In genomic region chr17:82037889-82038195, GRCh38 we compare ENCODE assay signal across 8 cellular contexts. TPM values are rescaled to one million over a fixed set of nuclear protein-coding genes. Genes with fewer than 3 reads are reported as not detected.
A peak's percentile ranks its signal among the peaks of the same experiment; 100 is the strongest.
DNase-seq lines count a peak whose midpoint lies in the region; ATAC-seq and TF ChIP-seq lines count a peak whose summit lies in the region.

No MANE protein-coding gene starts in this region.

- no peaks in the 10 kb centered on the region for H3K36me3 ChIP-seq in effector memory CD4-positive, alpha-beta T cell (ENCODE audit: control insufficient read depth, insufficient read depth, low read length)
- peaks cover 8 to 32% of the 10 kb centered on the region in 2 donors for H3K36me3 ChIP-seq in neuronal stem cell (replicated peaks in 1 of 2; ENCODE audit: control insufficient read depth in 2 of 2, insufficient read depth in 2 of 2, low read length in 2 of 2)

- H4K8ac ChIP-seq in neuronal stem cell (ENCODE audit: low read depth, low read length) = no peak overlapping the region

- peak overlapping the region; percentile 93 for H2AFZ ChIP-seq in neuronal stem cell (ENCODE audit: low read length)

- H3K14ac ChIP-seq in neuronal stem cell (ENCODE audit: low read length) = no peak overlapping the region

- H2BK5ac ChIP-seq in neuronal stem cell (ENCODE audit: low read length) = no peak overlapping the region

- H3K9ac ChIP-seq in neuronal stem cell (ENCODE audit: low read depth, low read length, poor library complexity) = no peak overlapping the region

- H3K4me2 ChIP-seq in neuronal stem cell (ENCODE audit: insufficient read depth, low read length, poor library complexity, severe bottlenecking) = peak overlapping the region; percentile 19

- H3K23ac ChIP-seq in neuronal stem cell (ENCODE audit: low read depth, low read length, poor library complexity) = no peak overlapping the region

- no peak overlapping the region for H3K4ac ChIP-seq in neuronal stem cell (ENCODE audit: low read length)

- H2BK12ac ChIP-seq in neuronal stem cell (ENCODE audit: low read length) = no peak overlapping the region

- H3K4me1 ChIP-seq in effector memory CD4-positive, alpha-beta T cell (ENCODE audit: control insufficient read depth, insufficient read depth, low read length, poor library complexity, severe bottlenecking) = peaks cover 16% of the 10 kb centered on the region
- peaks cover 9 to 13% of the 10 kb centered on the region in 2 donors for H3K4me1 ChIP-seq in neuronal stem cell (ENCODE audit: control insufficient read depth in 2 of 2, insufficient read depth in 1 of 2, low read depth in 1 of 2, low read length in 2 of 2)

- H2BK120ac ChIP-seq in neuronal stem cell (ENCODE audit: low read depth, low read length) = no peak overlapping the region

- H3K27ac ChIP-seq in C4-2B = peak overlapping the region; percentile 86
- H3K27ac ChIP-seq in effector memory CD4-positive, alpha-beta T cell (ENCODE audit: insufficient read depth, low read length, poor library complexity, severe bottlenecking) = peak overlapping the region; percentile 67
- H3K27ac ChIP-seq in neuronal stem cell (replicated peaks; ENCODE audit: low read length) = no peak overlapping the region

- no peak for TF ChIP-seq POLR2A in NB4 (IDR thresholded peaks at IDR 0.05; ENCODE audit: extremely low read depth, insufficient read length)

- H3K4me3 ChIP-seq in NB4 (ENCODE audit: low read depth, low read length) (peak overlapping the region; percentile 36), neuronal stem cell (ENCODE audit: low read length in 2 of 2) (peak overlapping the region in 1 of 2 donors; percentile 92)
- H3K4me3 ChIP-seq in effector memory CD4-positive, alpha-beta T cell (ENCODE audit: insufficient read depth, low read depth, low read length, poor library complexity, severe bottlenecking) = peak overlapping the region; percentile 77

- H2BK15ac ChIP-seq in neuronal stem cell (ENCODE audit: low read length) = no peak overlapping the region

- no peak overlapping the region for H2AK5ac ChIP-seq in neuronal stem cell (ENCODE audit: low read depth, low read length)

- TF ChIP-seq CTCF in C4-2B (conservative IDR thresholded peaks at IDR 0.05) (no peak), NB4 (IDR thresholded peaks at IDR 0.05; ENCODE audit: low read depth, low read length) (no peak)

- H3K27me3 ChIP-seq in effector memory CD4-positive, alpha-beta T cell (replicated peaks; ENCODE audit: control insufficient read depth, insufficient read depth, low read length, poor library complexity, severe bottlenecking) = no peaks in the 10 kb centered on the region
- no peaks in the 10 kb centered on the region for H3K27me3 ChIP-seq in neuronal stem cell (ENCODE audit: control insufficient read depth in 3 of 3, insufficient read depth in 3 of 3, low read depth in 1 of 3, low read length in 3 of 3)

- H3K79me1 ChIP-seq in neuronal stem cell (ENCODE audit: low read depth, low read length) = peaks cover 10% of the 10 kb centered on the region

- no CpG with 5 or more reads among the region's 10 CpGs for WGBS in neuronal stem cell (ENCODE audit: extremely low coverage in 2 of 2, insufficient read length in 2 of 2, insufficient replicate concordance in 1 of 2), 2 donors

- no peaks in the 10 kb centered on the region for H3K9me3 ChIP-seq in effector memory CD4-positive, alpha-beta T cell (ENCODE audit: control insufficient read depth, low read length)
- no peaks in the 10 kb centered on the region for H3K9me3 ChIP-seq in neuronal stem cell (replicated peaks in 1 of 2; ENCODE audit: control insufficient read depth in 2 of 2, insufficient read depth in 1 of 2, low read depth in 1 of 2, low read length in 2 of 2)

- H3K18ac ChIP-seq in neuronal stem cell (ENCODE audit: low read length) = no peak overlapping the region

- no peak overlapping the region for H4K91ac ChIP-seq in neuronal stem cell (ENCODE audit: low read depth, low read length, poor library complexity)

- ATAC-seq in GM18502 (IDR thresholded peaks at IDR 0.05; ENCODE audit: poor library complexity, unreplicated experiment) = no peak

- DNase-seq in NB4 (ENCODE audit: low read depth) (no peak), neuronal stem cell (ENCODE audit: low spot score) (no peak), mesenteric fat pad (ENCODE audit: low spot score) (no peak), T-helper 9 cell (no peak), NAMALWA (ENCODE audit: low spot score) (no peak)
- DNase-seq in effector memory CD4-positive, alpha-beta T cell = no peak

RNA-seq across cellular contexts. Expression of gene DCXR, which starts 0.3 kb away (rescaled TPM):
- polyA plus RNA-seq in neuronal stem cell (2013, experiment 1 of 2) = 72.9 TPM
- polyA plus RNA-seq in neuronal stem cell (2013, experiment 2 of 2) = 72.2 TPM
- 157 TPM for total RNA-seq in mesenteric fat pad

RNA-seq across cellular contexts. Expression of gene RAC3, which starts 6.4 kb away (rescaled TPM):
- 61.3 TPM for polyA plus RNA-seq in neuronal stem cell (2013, experiment 1 of 2)
- polyA plus RNA-seq in neuronal stem cell (2013, experiment 2 of 2) = 55.7 TPM
- total RNA-seq in mesenteric fat pad = 15.5 TPM

RNA-seq across cellular contexts. Expression of gene RFNG, which starts 13.8 kb away (rescaled TPM):
- polyA plus RNA-seq in neuronal stem cell (2013, experiment 1 of 2) = 25.7 TPM
- 26.2 TPM for polyA plus RNA-seq in neuronal stem cell (2013, experiment 2 of 2)
- total RNA-seq in mesenteric fat pad = 46.1 TPM

RNA-seq across cellular contexts. Expression of gene GPS1, which starts 13.9 kb away (rescaled TPM):
- 67.9 TPM for polyA plus RNA-seq in neuronal stem cell (2013, experiment 1 of 2)
- polyA plus RNA-seq in neuronal stem cell (2013, experiment 2 of 2) = 66.6 TPM
- total RNA-seq in mesenteric fat pad = 85.8 TPM

RNA-seq across cellular contexts. Expression of gene LRRC45, which starts 14.7 kb away (rescaled TPM):
- polyA plus RNA-seq in neuronal stem cell (2013, experiment 1 of 2) = 13.2 TPM
- 12.5 TPM for polyA plus RNA-seq in neuronal stem cell (2013, experiment 2 of 2)
- total RNA-seq in mesenteric fat pad = 7.0 TPM
